In genomic region chr12:90090929-90091651, GRCh38 we compare ENCODE assay signal across 8 cellular contexts.
DNase-seq lines count a peak whose midpoint lies in the region; ATAC-seq and TF ChIP-seq lines count a peak whose summit lies in the region.

No MANE protein-coding gene starts in this region.

- no peaks in the 10 kb centered on the region for H3K9me3 ChIP-seq in DND-41 (ENCODE audit: insufficient read depth, low read length, severe bottlenecking)

- H3K27ac ChIP-seq in DND-41 (ENCODE audit: low read length): no peak overlapping the region
- H3K27ac ChIP-seq in caudate nucleus (ENCODE audit: low read depth, low read length): peak overlapping the region; percentile 41

- peaks cover 14% of the 10 kb centered on the region in 2 donors for H3K4me1 Mint-ChIP-seq in natural killer cell treated with Interleukin-12 subunit alpha and Interleukin-12 subunit beta and Interleukin-15 and Interleukin-18, amount 100 ng/mL, for 72 hours (ENCODE audit: low read depth in 2 of 2)
- peaks cover 16% of the 10 kb centered on the region for H3K4me1 Mint-ChIP-seq in activated T-helper 1 cell treated with anti-CD3 and anti-CD28 coated beads, Interleukin-12 subunit alpha, Interleukin-12 subunit beta, Interleukin-2, Interleukin-4 antibody, amounts not matched to agents 30 ng/mL and 10 ng/mL and 1 ng/mL, durations not matched to agents 14 hours and 24 hours and 36 hours (ENCODE audit: low read depth)

- H4K20me1 ChIP-seq in DND-41 (ENCODE audit: insufficient read depth, low read length): no peaks in the 10 kb centered on the region

- POLR2A ChIA-PET in GM10248 (lab: Yijun Ruan, JAX): no interaction called here

- 0 out of 3 replicates have a peak, but pooled peaks have one; percentile 45 for ATAC-seq in DND-41 (ENCODE audit: insufficient read depth, low read depth)
- ATAC-seq in natural killer cell treated with Interleukin-12 subunit alpha and Interleukin-12 subunit beta and Interleukin-15 and Interleukin-18, amount 100 ng/mL, for 72 hours: peak; percentile 79 to 80

- peak overlapping the region in 1 of 2 donors; percentile 14 for H3K27ac Mint-ChIP-seq in natural killer cell treated with Interleukin-12 subunit alpha and Interleukin-12 subunit beta and Interleukin-15 and Interleukin-18, amount 100 ng/mL, for 72 hours
- no peak overlapping the region for H3K27ac Mint-ChIP-seq in activated T-helper 1 cell treated with anti-CD3 and anti-CD28 coated beads, Interleukin-12 subunit alpha, Interleukin-12 subunit beta, Interleukin-2, Interleukin-4 antibody, amounts not matched to agents 30 ng/mL and 10 ng/mL and 1 ng/mL, durations not matched to agents 14 hours and 24 hours and 36 hours

- no peaks in the 10 kb centered on the region for H3K27me3 Mint-ChIP-seq in natural killer cell treated with Interleukin-12 subunit alpha and Interleukin-12 subunit beta and Interleukin-15 and Interleukin-18, amount 100 ng/mL, for 72 hours
- no peaks in the 10 kb centered on the region for H3K27me3 Mint-ChIP-seq in activated T-helper 1 cell treated with anti-CD3 and anti-CD28 coated beads, Interleukin-12 subunit alpha, Interleukin-12 subunit beta, Interleukin-2, Interleukin-4 antibody, amounts not matched to agents 30 ng/mL and 10 ng/mL and 1 ng/mL, durations not matched to agents 14 hours and 24 hours and 36 hours (ENCODE audit: insufficient read depth)

- H3K9me3 Mint-ChIP-seq in natural killer cell treated with Interleukin-12 subunit alpha and Interleukin-12 subunit beta and Interleukin-15 and Interleukin-18, amount 100 ng/mL, for 72 hours: no peaks in the 10 kb centered on the region
- H3K9me3 Mint-ChIP-seq in activated T-helper 1 cell treated with anti-CD3 and anti-CD28 coated beads, Interleukin-12 subunit alpha, Interleukin-12 subunit beta, Interleukin-2, Interleukin-4 antibody, amounts not matched to agents 30 ng/mL and 10 ng/mL and 1 ng/mL, durations not matched to agents 14 hours and 24 hours and 36 hours: no peaks in the 10 kb centered on the region

- H3K27me3 ChIP-seq in DND-41 (ENCODE audit: insufficient read depth, low read length, poor library complexity): no peaks in the 10 kb centered on the region

- CTCF ChIA-PET in GM10248 (lab: Yijun Ruan, JAX): interaction anchor here (1.4 to 1.6 kb wide), 2 partner anchors 12 to 15 kb away, joined by 3 to 4 read pairs; no protein-coding TSS in a partner anchor

- H3K4me3 ChIP-seq in DND-41 (ENCODE audit: low read depth in 1 of 2, low read length in 2 of 2): no peak overlapping the region

- intact Hi-C loops in activated T-helper 1 cell treated with anti-CD3 and anti-CD28 coated beads, Interleukin-12 subunit alpha, Interleukin-12 subunit beta, Interleukin-2, Interleukin-4 antibody, amounts not matched to agents 30 ng/mL and 10 ng/mL and 1 ng/mL, durations not matched to agents 14 hours and 24 hours and 36 hours (cut with micrococcal nuclease): loop anchor here (2.0 to 5.0 kb wide), 3 partner anchors 48 to 334 kb away; no protein-coding TSS in a partner anchor

- no peak overlapping the region for H3K4me2 ChIP-seq in DND-41 (ENCODE audit: insufficient read depth, low read length)

- H3K79me2 ChIP-seq in DND-41 (ENCODE audit: insufficient read depth, low read length): no peaks in the 10 kb centered on the region

- TF ChIP-seq CTCF in DND-41 (IDR thresholded peaks at IDR 0.05; ENCODE audit: borderline replicate concordance, extremely low read depth, low read length, poor library complexity, severe bottlenecking) (no peak), GM10248 (IDR thresholded peaks at IDR 0.05; ENCODE audit: control extremely low read depth, extremely low read depth, low read depth, missing control alignments) (no peak)

- H3K36me3 Mint-ChIP-seq in natural killer cell treated with Interleukin-12 subunit alpha and Interleukin-12 subunit beta and Interleukin-15 and Interleukin-18, amount 100 ng/mL, for 72 hours: no peaks in the 10 kb centered on the region
- no peaks in the 10 kb centered on the region for H3K36me3 Mint-ChIP-seq in activated T-helper 1 cell treated with anti-CD3 and anti-CD28 coated beads, Interleukin-12 subunit alpha, Interleukin-12 subunit beta, Interleukin-2, Interleukin-4 antibody, amounts not matched to agents 30 ng/mL and 10 ng/mL and 1 ng/mL, durations not matched to agents 14 hours and 24 hours and 36 hours (ENCODE audit: low read depth)

- H3K4me3 Mint-ChIP-seq in natural killer cell treated with Interleukin-12 subunit alpha and Interleukin-12 subunit beta and Interleukin-15 and Interleukin-18, amount 100 ng/mL, for 72 hours: no peak overlapping the region
- no peak overlapping the region for H3K4me3 Mint-ChIP-seq in activated T-helper 1 cell treated with anti-CD3 and anti-CD28 coated beads, Interleukin-12 subunit alpha, Interleukin-12 subunit beta, Interleukin-2, Interleukin-4 antibody, amounts not matched to agents 30 ng/mL and 10 ng/mL and 1 ng/mL, durations not matched to agents 14 hours and 24 hours and 36 hours

- DNase-seq in DND-41 (no peak), MV-4-11 (lab: John Stamatoyannopoulos, UW) (peak; percentile 67), caudate nucleus (lab: John Stamatoyannopoulos, UW) (peak in 18 of 61 donors; percentile 1 to 76 (median 13)), retina (no peak), GM10248 (ENCODE audit: extremely low spot score) (no peak), DMS79 treated with DMSO at 0.1 percent for 48 hours (lab: John Stamatoyannopoulos, UW) (no peak)
- DNase-seq in natural killer cell treated with Interleukin-12 subunit alpha and Interleukin-12 subunit beta and Interleukin-15 and Interleukin-18, amount 100 ng/mL, for 72 hours (ENCODE audit: low spot score): no peak
- no peak for DNase-seq in activated T-helper 1 cell treated with anti-CD3 and anti-CD28 coated beads, Interleukin-12 subunit alpha, Interleukin-12 subunit beta, Interleukin-2, Interleukin-4 antibody, amounts not matched to agents 30 ng/mL and 10 ng/mL and 1 ng/mL, durations not matched to agents 14 hours and 24 hours and 36 hours (ENCODE audit: low spot score)

- no peak overlapping the region for H2AFZ ChIP-seq in DND-41 (ENCODE audit: low read depth, low read length)

- no peaks in the 10 kb centered on the region; the same call in 1 of the 2 replicates for H3K4me1 ChIP-seq in DND-41 (ENCODE audit: insufficient read depth, low read length)

- H3K9ac ChIP-seq in DND-41 (ENCODE audit: low read depth, low read length): no peak overlapping the region

- no peaks in the 10 kb centered on the region for H3K36me3 ChIP-seq in DND-41 (ENCODE audit: insufficient read depth, low read length)
